ENCODE assay signal across 9 cellular contexts in the genomic region with DNA sequence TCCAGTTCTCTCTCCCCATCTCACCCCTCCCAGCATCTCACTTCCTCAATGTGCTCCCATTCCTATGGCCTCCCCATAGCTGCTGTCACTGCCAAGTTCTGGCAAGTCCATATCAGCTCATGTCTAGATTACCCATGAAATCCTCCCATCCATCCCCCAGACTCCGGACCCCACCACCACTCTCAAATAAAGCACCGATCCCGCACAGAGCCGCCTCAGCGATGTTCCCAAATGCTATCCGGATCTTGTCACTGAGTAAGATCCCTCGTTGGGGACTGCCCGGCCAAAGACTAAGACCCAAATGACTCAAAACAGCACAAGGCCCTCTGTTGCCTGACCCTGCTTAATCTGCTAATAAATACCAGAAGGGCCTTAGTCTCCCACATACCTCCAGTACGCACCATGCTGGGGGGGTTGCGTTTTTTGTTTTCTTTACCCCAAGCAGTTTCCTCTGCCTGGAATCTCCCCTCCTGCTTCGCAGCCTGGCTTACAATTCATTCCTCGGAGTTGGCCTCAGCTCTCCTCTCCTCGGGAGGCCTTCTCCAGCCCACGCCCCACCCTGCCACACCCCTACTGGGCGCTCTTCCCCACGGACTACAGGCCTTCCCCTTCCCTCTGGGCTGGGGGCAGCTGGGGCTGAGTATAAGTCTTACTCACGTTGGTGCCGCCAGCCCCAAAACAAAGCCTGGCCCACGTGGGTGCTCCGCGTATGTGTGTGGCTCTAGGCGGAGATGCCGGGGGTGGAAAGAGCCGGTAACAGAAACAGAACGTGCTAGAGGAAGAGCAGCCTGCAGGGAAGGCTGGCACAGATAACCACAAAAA. TPM values are rescaled to one million over a fixed set of nuclear protein-coding genes. Genes with fewer than 3 reads are reported as not detected.
DNase-seq lines count a peak whose midpoint lies in the region; ATAC-seq and TF ChIP-seq lines count a peak whose summit lies in the region.
"Had no signal": no experiment of that assay in that cellular context is flagged by ENCODE, and none has a peak within 500 bp of the region (broad histone marks: within the 10 kb centered on the region; RNA-seq: fewer than 3 reads in every experiment).

No MANE protein-coding gene starts in this region.

- no peak for TF ChIP-seq CTCF in BE2C (IDR thresholded peaks at IDR 0.05; ENCODE audit: low read depth, low read length)
- TF ChIP-seq CTCF in neural cell (IDR thresholded peaks at IDR 0.05; ENCODE audit: poor library complexity, severe bottlenecking) = no peak
- TF ChIP-seq CTCF in upper lobe of right lung (IDR thresholded peaks at IDR 0.05) = no peak

- H3K4me2 ChIP-seq in neural cell (ENCODE audit: low read length) = no peak overlapping the region

- H4K20me1 ChIP-seq in neural cell (ENCODE audit: insufficient read depth) = no peaks in the 10 kb centered on the region

- no peak overlapping the region for H2AFZ ChIP-seq in neural cell (ENCODE audit: low read depth, low read length)

- H3K79me2 ChIP-seq in neural cell (replicated peaks; ENCODE audit: insufficient read depth, low read length) = no peaks in the 10 kb centered on the region

- H3K4me1 ChIP-seq in BE2C (peaks cover 23% of the 10 kb centered on the region), upper lobe of right lung (peaks cover 36% of the 10 kb centered on the region)

- H3K9me3 ChIP-seq in BE2C = no peaks in the 10 kb centered on the region
- H3K9me3 ChIP-seq in MG63 = no peaks in the 10 kb centered on the region
- H3K9me3 ChIP-seq in neural cell (ENCODE audit: low read length) = no peaks in the 10 kb centered on the region
- no peaks in the 10 kb centered on the region for H3K9me3 ChIP-seq in upper lobe of right lung
- H3K9me3 ChIP-seq: neutrophil had no signal

- H3F3A ChIP-seq in neural cell (ENCODE audit: insufficient read depth, low read length, poor library complexity, severe bottlenecking) = no peaks in the 10 kb centered on the region

- H3K27ac ChIP-seq in neural cell (ENCODE audit: low read length) (no peak overlapping the region), upper lobe of right lung (peak overlapping the region; percentile 86)
- H3K27ac ChIP-seq: neutrophil had no signal

- peak overlapping the region; percentile 65 for H3K4me3 ChIP-seq in BE2C (ENCODE audit: low read depth, low read length)
- peak overlapping the region; percentile 75 for H3K4me3 ChIP-seq in MG63
- peak overlapping the region; percentile 86 for H3K4me3 ChIP-seq in neural cell (ENCODE audit: low read length)
- H3K4me3 ChIP-seq in upper lobe of right lung = peak overlapping the region; percentile 88

- ATAC-seq in upper lobe of right lung (peak; percentile 19), HG03196 (IDR thresholded peaks at IDR 0.05; ENCODE audit: unreplicated experiment) (no peak)

- no peaks in the 10 kb centered on the region for H3K9me2 ChIP-seq in neural cell (ENCODE audit: insufficient read depth, low read length)

- no peak for TF ChIP-seq POLR2A in erythroblast (IDR thresholded peaks at IDR 0.05; ENCODE audit: low read length)

- TF ChIP-seq EP300 in neural cell (conservative IDR thresholded peaks at IDR 0.05; ENCODE audit: poor library complexity, severe bottlenecking) = no peak

- peak; percentile 41 for DNase-seq in BE2C
- DNase-seq in MG63 = peak; percentile 90
- peak; percentile 52 for DNase-seq in activated T-cell treated with anti-CD3 and anti-CD28 coated beads for 4 hours
- peak; percentile 16 to 29 for DNase-seq in erythroblast (lab: John Stamatoyannopoulos, UW)
- DNase-seq in upper lobe of right lung = peak; percentile 76
- no peak for DNase-seq in inferior parietal cortex (ENCODE audit: extremely low spot score)

- no peak overlapping the region for H3K9ac ChIP-seq in neural cell (ENCODE audit: low read length)

- TF ChIP-seq RAD21 in neural cell (conservative IDR thresholded peaks at IDR 0.05) = no peak

- peaks cover 8% of the 10 kb centered on the region for H3K27me3 ChIP-seq in BE2C
- no peaks in the 10 kb centered on the region for H3K27me3 ChIP-seq in MG63
- H3K27me3 ChIP-seq in neural cell (ENCODE audit: insufficient read depth, low read depth, low read length) = peaks cover 44% of the 10 kb centered on the region
- H3K27me3 ChIP-seq in upper lobe of right lung = no peaks in the 10 kb centered on the region

- H3K36me3 ChIP-seq in BE2C (no peaks in the 10 kb centered on the region), MG63 (no peaks in the 10 kb centered on the region), neural cell (ENCODE audit: insufficient read depth, low read length) (no peaks in the 10 kb centered on the region), upper lobe of right lung (no peaks in the 10 kb centered on the region)
- H3K36me3 ChIP-seq: neutrophil had no signal

- intact Hi-C loops in upper lobe of right lung (cut with DNase I) = no loop called here

TF ChIP-seq in neural cell, 6 proteins besides CTCF, POLR2A, EP300 and RAD21:
- TF ChIP-seq, protein P1, sequence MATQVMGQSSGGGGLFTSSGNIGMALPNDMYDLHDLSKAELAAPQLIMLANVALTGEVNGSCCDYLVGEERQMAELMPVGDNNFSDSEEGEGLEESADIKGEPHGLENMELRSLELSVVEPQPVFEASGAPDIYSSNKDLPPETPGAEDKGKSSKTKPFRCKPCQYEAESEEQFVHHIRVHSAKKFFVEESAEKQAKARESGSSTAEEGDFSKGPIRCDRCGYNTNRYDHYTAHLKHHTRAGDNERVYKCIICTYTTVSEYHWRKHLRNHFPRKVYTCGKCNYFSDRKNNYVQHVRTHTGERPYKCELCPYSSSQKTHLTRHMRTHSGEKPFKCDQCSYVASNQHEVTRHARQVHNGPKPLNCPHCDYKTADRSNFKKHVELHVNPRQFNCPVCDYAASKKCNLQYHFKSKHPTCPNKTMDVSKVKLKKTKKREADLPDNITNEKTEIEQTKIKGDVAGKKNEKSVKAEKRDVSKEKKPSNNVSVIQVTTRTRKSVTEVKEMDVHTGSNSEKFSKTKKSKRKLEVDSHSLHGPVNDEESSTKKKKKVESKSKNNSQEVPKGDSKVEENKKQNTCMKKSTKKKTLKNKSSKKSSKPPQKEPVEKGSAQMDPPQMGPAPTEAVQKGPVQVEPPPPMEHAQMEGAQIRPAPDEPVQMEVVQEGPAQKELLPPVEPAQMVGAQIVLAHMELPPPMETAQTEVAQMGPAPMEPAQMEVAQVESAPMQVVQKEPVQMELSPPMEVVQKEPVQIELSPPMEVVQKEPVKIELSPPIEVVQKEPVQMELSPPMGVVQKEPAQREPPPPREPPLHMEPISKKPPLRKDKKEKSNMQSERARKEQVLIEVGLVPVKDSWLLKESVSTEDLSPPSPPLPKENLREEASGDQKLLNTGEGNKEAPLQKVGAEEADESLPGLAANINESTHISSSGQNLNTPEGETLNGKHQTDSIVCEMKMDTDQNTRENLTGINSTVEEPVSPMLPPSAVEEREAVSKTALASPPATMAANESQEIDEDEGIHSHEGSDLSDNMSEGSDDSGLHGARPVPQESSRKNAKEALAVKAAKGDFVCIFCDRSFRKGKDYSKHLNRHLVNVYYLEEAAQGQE (IDR thresholded peaks at IDR 0.05; ENCODE audit: borderline replicate concordance) = no peak
- TF ChIP-seq MXI1 (conservative IDR thresholded peaks at IDR 0.05; ENCODE audit: poor library complexity, severe bottlenecking) = no peak
- no peak for TF ChIP-seq EZH2 (IDR thresholded peaks at IDR 0.05; ENCODE audit: borderline replicate concordance, insufficient read depth, low read length, poor library complexity, severe bottlenecking)
- TF ChIP-seq SMC3 (conservative IDR thresholded peaks at IDR 0.05; ENCODE audit: poor library complexity) = no peak

RNA-seq across cellular contexts. Expression of a gene that starts 1.8 kb away (rescaled TPM):
- 7.1 TPM for polyA plus RNA-seq in BE2C (2012; ENCODE audit: insufficient read depth, insufficient read length, low read depth)
- total RNA-seq in MG63 (2014; rRNA removed; shearing (Covaris generic); ENCODE audit: low replicate concordance) = 0.59 TPM in 1 of 2 replicates, not detected in the other
- polyA plus RNA-seq in neural cell = 1.2 and 2.2 TPM in 2 replicates
- polyA minus RNA-seq in neural cell = 2.9 and 4.1 TPM in 2 replicates
- total RNA-seq in upper lobe of right lung = 24.0 TPM

Comparison
In these comparisons a context has a peak if more than half of its experiments do, and no peak if none do; other contexts are left out.
1. RNA of a gene that starts 1.8 kb away (total RNA-seq): 24.0 TPM in upper lobe of right lung (single experiment); 0.59 TPM in MG63; every median in the first group is over 10 times any median in the second.
2. Peak in every context shown above with its lines, with median percentiles within 50 percentile points of each other: H3K4me3 ChIP-seq.